8 cellular contexts compared by ENCODE assay signal in the genomic region with DNA sequence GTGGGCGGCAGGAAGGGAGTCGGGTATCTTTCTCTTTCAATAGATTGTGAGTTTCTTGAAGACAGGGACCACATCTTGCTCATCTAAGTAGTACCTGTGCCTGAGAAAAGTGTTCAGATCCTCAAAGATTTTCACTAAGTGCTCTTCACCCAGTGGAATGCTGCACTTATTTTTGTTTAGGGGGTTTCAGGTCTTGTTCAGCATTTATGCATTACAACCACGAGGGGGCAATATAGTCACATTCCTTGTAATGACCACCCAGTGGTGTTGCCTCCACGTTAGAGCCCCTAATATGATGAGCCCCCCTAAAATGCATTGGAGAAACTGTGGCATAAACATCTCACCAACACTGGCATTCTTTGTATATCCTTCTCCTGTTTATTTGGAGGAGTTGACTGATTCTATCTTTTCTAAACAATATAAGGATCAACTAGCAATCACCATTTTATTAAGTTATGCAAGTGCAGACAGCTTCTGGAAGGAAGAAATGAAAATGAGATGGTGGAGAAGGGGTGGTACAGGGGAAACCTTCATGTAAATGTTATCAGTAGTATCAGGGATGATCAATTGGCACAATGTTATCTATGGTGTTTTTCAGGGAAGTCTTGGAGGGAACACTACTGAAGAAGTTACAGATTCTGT. TPM values are rescaled to one million over a fixed set of nuclear protein-coding genes. Genes with fewer than 3 reads are reported as not detected.
A peak's percentile ranks its signal among the peaks of the same experiment; 100 is the strongest.
DNase-seq lines count a peak whose midpoint lies in the region; ATAC-seq and TF ChIP-seq lines count a peak whose summit lies in the region.

No MANE protein-coding gene starts in this region.

- H3K27me3 ChIP-seq in Caco-2 (replicated peaks; ENCODE audit: control insufficient read depth, insufficient read depth, low read length): no peaks in the 10 kb centered on the region

- POLR2A ChIA-PET in Caco-2 (lab: Charles Lee): no interaction called here

- intact Hi-C loops in Caco-2 (cut with micrococcal nuclease; ENCODE audit: unreplicated experiment): loop anchor here (1.0 kb wide), 3 partner anchors 79 to 123 kb away; no protein-coding TSS in a partner anchor
- intact Hi-C loops in activated naive CD4-positive, alpha-beta T cell treated with anti-CD3 and anti-CD28 coated beads for 36 hours (cut with micrococcal nuclease): loop anchor here (1.0 to 5.0 kb wide), 8 partner anchors 79 to 897 kb away; a partner anchor contains a TSS

- no peaks in the 10 kb centered on the region for H3K9me3 Mint-ChIP-seq in Caco-2 (ENCODE audit: unreplicated experiment)
- no peaks in the 10 kb centered on the region for H3K9me3 Mint-ChIP-seq in osteocyte (ENCODE audit: unreplicated experiment)
- H3K9me3 Mint-ChIP-seq in activated naive CD4-positive, alpha-beta T cell treated with anti-CD3 and anti-CD28 coated beads, Interleukin-2, amount 10 ng/mL, durations not matched to agents 7 days and 5 days: no peaks in the 10 kb centered on the region
- no peaks in the 10 kb centered on the region for H3K9me3 Mint-ChIP-seq in activated naive CD4-positive, alpha-beta T cell treated with anti-CD3 and anti-CD28 coated beads for 36 hours

- CTCF ChIA-PET in Caco-2 (lab: Charles Lee): no interaction called here
- CTCF ChIA-PET in activated naive CD4-positive, alpha-beta T cell treated with anti-CD3 and anti-CD28 coated beads, Interleukin-2, amount 10 ng/mL, durations not matched to agents 7 days and 5 days (lab: Charles Lee): interaction anchor here (0.7 to 1.5 kb wide), 2 partner anchors 115 to 174 kb away, joined by 3 to 4 read pairs; no protein-coding TSS in a partner anchor
- CTCF ChIA-PET in activated naive CD4-positive, alpha-beta T cell treated with anti-CD3 and anti-CD28 coated beads for 36 hours (lab: Charles Lee): interaction anchor here (0.6 to 1.5 kb wide), 5 partner anchors 13 to 546 kb away, joined by 3 to 5 read pairs (median 3); no protein-coding TSS in a partner anchor

- BruUV-seq in Caco-2 (replicated peaks; lab: Mats Ljungman, UMichigan): no TSS peak

- no peak for ATAC-seq in HG02840 (IDR thresholded peaks at IDR 0.05; ENCODE audit: low FRiP score, unreplicated experiment)

- H3K9me3 ChIP-seq in Caco-2: no peaks in the 10 kb centered on the region

- H3K36me3 ChIP-seq in Caco-2 (ENCODE audit: control insufficient read depth, insufficient read depth, low read length): no peaks in the 10 kb centered on the region

- H3K36me3 Mint-ChIP-seq in Caco-2 (ENCODE audit: insufficient read depth, unreplicated experiment) (peaks cover 4% of the 10 kb centered on the region), osteocyte (ENCODE audit: unreplicated experiment) (no peaks in the 10 kb centered on the region)
- no peaks in the 10 kb centered on the region for H3K36me3 Mint-ChIP-seq in activated naive CD4-positive, alpha-beta T cell treated with anti-CD3 and anti-CD28 coated beads, Interleukin-2, amount 10 ng/mL, durations not matched to agents 7 days and 5 days
- H3K36me3 Mint-ChIP-seq in activated naive CD4-positive, alpha-beta T cell treated with anti-CD3 and anti-CD28 coated beads for 36 hours (ENCODE audit: low read depth): no peaks in the 10 kb centered on the region

- no peaks in the 10 kb centered on the region for H3K4me1 ChIP-seq in Caco-2

- no peak overlapping the region for H3K4me3 Mint-ChIP-seq in Caco-2 (ENCODE audit: unreplicated experiment)
- no peak overlapping the region for H3K4me3 Mint-ChIP-seq in osteocyte (ENCODE audit: unreplicated experiment)
- no peak overlapping the region for H3K4me3 Mint-ChIP-seq in activated naive CD4-positive, alpha-beta T cell treated with anti-CD3 and anti-CD28 coated beads, Interleukin-2, amount 10 ng/mL, durations not matched to agents 7 days and 5 days
- no peak overlapping the region for H3K4me3 Mint-ChIP-seq in activated naive CD4-positive, alpha-beta T cell treated with anti-CD3 and anti-CD28 coated beads for 36 hours

- H3K27me3 Mint-ChIP-seq in Caco-2 (ENCODE audit: insufficient read depth, unreplicated experiment) (peaks cover 3% of the 10 kb centered on the region), osteocyte (ENCODE audit: unreplicated experiment) (no peaks in the 10 kb centered on the region)
- H3K27me3 Mint-ChIP-seq in activated naive CD4-positive, alpha-beta T cell treated with anti-CD3 and anti-CD28 coated beads, Interleukin-2, amount 10 ng/mL, durations not matched to agents 7 days and 5 days: peaks cover 42% of the 10 kb centered on the region
- H3K27me3 Mint-ChIP-seq in activated naive CD4-positive, alpha-beta T cell treated with anti-CD3 and anti-CD28 coated beads for 36 hours (ENCODE audit: low read depth): peaks cover 35% of the 10 kb centered on the region

- peaks cover 14% of the 10 kb centered on the region for H3K4me1 Mint-ChIP-seq in Caco-2 (ENCODE audit: low read depth, unreplicated experiment)
- H3K4me1 Mint-ChIP-seq in osteocyte (ENCODE audit: unreplicated experiment): peaks cover 41% of the 10 kb centered on the region
- peaks cover 13% of the 10 kb centered on the region for H3K4me1 Mint-ChIP-seq in activated naive CD4-positive, alpha-beta T cell treated with anti-CD3 and anti-CD28 coated beads, Interleukin-2, amount 10 ng/mL, durations not matched to agents 7 days and 5 days
- H3K4me1 Mint-ChIP-seq in activated naive CD4-positive, alpha-beta T cell treated with anti-CD3 and anti-CD28 coated beads for 36 hours (ENCODE audit: low read depth): peaks cover 10% of the 10 kb centered on the region

- TF ChIP-seq POLR2A in erythroblast (IDR thresholded peaks at IDR 0.05; ENCODE audit: low read length): no peak

- DNase-seq in Caco-2 (peak in 1 of 2 experiments; percentile 30), HCEC 1CT (peak; percentile 48), RPMI8226 (peak; percentile 34), erythroblast (lab: John Stamatoyannopoulos, UW) (peak; percentile 55 to 68), osteocyte (ENCODE audit: extremely low spot score, unreplicated experiment) (no peak)
- DNase-seq in activated naive CD4-positive, alpha-beta T cell treated with anti-CD3 and anti-CD28 coated beads, Interleukin-2, amount 10 ng/mL, durations not matched to agents 7 days and 5 days: no peak
- DNase-seq in activated naive CD4-positive, alpha-beta T cell treated with anti-CD3 and anti-CD28 coated beads for 36 hours: no peak

- TF ChIP-seq CTCF in Caco-2 (IDR thresholded peaks at IDR 0.05; ENCODE audit: insufficient read depth in 1 of 2, low read depth in 1 of 2, low read length in 1 of 2, severe bottlenecking in 1 of 2, unreplicated experiment in 1 of 2): peak; percentile 68 to 85
- peak; percentile 80 for TF ChIP-seq CTCF in osteocyte (IDR thresholded peaks at IDR 0.05)

- H3K4me3 ChIP-seq in Caco-2 (ENCODE audit: low read depth, low read length): no peak overlapping the region

- H3K27ac Mint-ChIP-seq in Caco-2 (ENCODE audit: unreplicated experiment): no peak overlapping the region
- peak overlapping the region; percentile 66 for H3K27ac Mint-ChIP-seq in osteocyte (ENCODE audit: unreplicated experiment)
- no peak overlapping the region for H3K27ac Mint-ChIP-seq in activated naive CD4-positive, alpha-beta T cell treated with anti-CD3 and anti-CD28 coated beads, Interleukin-2, amount 10 ng/mL, durations not matched to agents 7 days and 5 days
- no peak overlapping the region for H3K27ac Mint-ChIP-seq in activated naive CD4-positive, alpha-beta T cell treated with anti-CD3 and anti-CD28 coated beads for 36 hours

RNA-seq across cellular contexts. Expression of a gene that starts 3.1 kb away (rescaled TPM):
- 4.3 and 6.2 TPM in 2 replicates for total RNA-seq in Caco-2 (2022)
- 18.5 and 21.9 TPM in 2 replicates for total RNA-seq in osteocyte
- total RNA-seq in activated naive CD4-positive, alpha-beta T cell treated with anti-CD3 and anti-CD28 coated beads for 36 hours: under 1 TPM in 1 of 2 experiments, not detected in 1; 0.38 TPM

Comparison
In these comparisons a context has a peak if more than half of its experiments do, and no peak if none do; other contexts are left out.
1. DNase-seq: peak in HCEC 1CT (single experiment), RPMI8226 (single experiment) and erythroblast (2 of 2); none in osteocyte (single experiment), activated naive CD4-positive, alpha-beta T cell treated with anti-CD3 and anti-CD28 coated beads, Interleukin-2, amount 10 ng/mL, durations not matched to agents 7 days and 5 days (single experiment) and activated naive CD4-positive, alpha-beta T cell treated with anti-CD3 and anti-CD28 coated beads for 36 hours (single experiment).